In genomic region chr16:65658339-65659275, GRCh38 we compare ENCODE assay signal across 12 cellular contexts.
A peak's percentile ranks its signal among the peaks of the same experiment; 100 is the strongest.
DNase-seq lines count a peak whose midpoint lies in the region; ATAC-seq and TF ChIP-seq lines count a peak whose summit lies in the region.
"Had no signal": no experiment of that assay in that cellular context is flagged by ENCODE, and none has a peak within 500 bp of the region (broad histone marks: within the 10 kb centered on the region; RNA-seq: fewer than 3 reads in every experiment).

No MANE protein-coding gene starts in this region.

- no peaks in the 10 kb centered on the region for H3K9me3 ChIP-seq in transverse colon
- H3K9me3 ChIP-seq: adrenal gland, stomach had no signal

- DNase-seq in AG08396 (ENCODE audit: low spot score) (peak; percentile 59), HT-29 (ENCODE audit: low spot score) (peak; percentile 2), astrocyte of the spinal cord (ENCODE audit: low read depth, low spot score) (peak; percentile 84), islet precursor cell (peak; percentile 99), transverse colon (no peak), NCI-H1048 (lab: John Stamatoyannopoulos, UW) (no peak)
- DNase-seq in activated T-cell treated with anti-CD3 and anti-CD28 coated beads, Interleukin-2, amount 50 U/mL, for 1 hour: no peak
- DNase-seq: activated CD4-positive, CD25-positive, alpha-beta regulatory T cell; NCI-H774; stomach had no signal

- no peaks in the 10 kb centered on the region for H3K4me1 ChIP-seq in transverse colon
- H3K4me1 ChIP-seq: adrenal gland, stomach had no signal

- no peaks in the 10 kb centered on the region for H3K27me3 ChIP-seq in transverse colon
- H3K27me3 ChIP-seq: adrenal gland had no signal

- no peak for ATAC-seq in HG03139 (IDR thresholded peaks at IDR 0.05; ENCODE audit: unreplicated experiment)

- no peak for TF ChIP-seq EP300 in transverse colon (IDR thresholded peaks at IDR 0.05; ENCODE audit: low read depth)

- no peak for TF ChIP-seq POLR2A in transverse colon (IDR thresholded peaks at IDR 0.05)

- no peaks in the 10 kb centered on the region for H3K36me3 ChIP-seq in transverse colon
- H3K36me3 ChIP-seq: adrenal gland, stomach had no signal

- intact Hi-C loops in transverse colon (cut with DNase I; ENCODE audit: low total_unique reads): no loop called here

- WGBS in transverse colon (ENCODE audit: low coverage in 1 of 2), 2 donors: 42 to 69% methylated on average over 2 to 6 of the region's 6 CpGs

- no peak overlapping the region for H3K4me3 ChIP-seq in astrocyte of the spinal cord (ENCODE audit: low read depth, low read length)
- H3K4me3 ChIP-seq in transverse colon: no peak overlapping the region
- H3K4me3 ChIP-seq: adrenal gland, stomach had no signal

- no peak overlapping the region for H3K27ac ChIP-seq in transverse colon
- H3K27ac ChIP-seq: adrenal gland, stomach had no signal

- in situ Hi-C loops in astrocyte of the spinal cord (cut with HindIII; ENCODE audit: low sequenced_read_pairs) (no loop called here), transverse colon (cut with MboI; ENCODE audit: low pct_ligation_motif_present in 1 of 4, low pct_unique_long_range_greater_than_20kb in 1 of 4, low sequenced_read_pairs in 3 of 4) (no loop called here)

- TF ChIP-seq CTCF in astrocyte of the spinal cord (IDR thresholded peaks at IDR 0.05; ENCODE audit: low read depth, low read length) (no peak), transverse colon (IDR thresholded peaks at IDR 0.05) (no peak)

Comparison
In these comparisons a context has a peak if more than half of its experiments do, and no peak if none do; other contexts are left out.
1. DNase-seq: peak in AG08396 (single experiment), HT-29 (single experiment), astrocyte of the spinal cord (single experiment) and islet precursor cell (single experiment); none in activated T-cell treated with anti-CD3 and anti-CD28 coated beads, Interleukin-2, amount 50 U/mL, for 1 hour (single experiment), transverse colon (single experiment) and NCI-H1048 (single experiment).